Comparison of ENCODE assay signal across 23 cellular contexts in the genomic region with DNA sequence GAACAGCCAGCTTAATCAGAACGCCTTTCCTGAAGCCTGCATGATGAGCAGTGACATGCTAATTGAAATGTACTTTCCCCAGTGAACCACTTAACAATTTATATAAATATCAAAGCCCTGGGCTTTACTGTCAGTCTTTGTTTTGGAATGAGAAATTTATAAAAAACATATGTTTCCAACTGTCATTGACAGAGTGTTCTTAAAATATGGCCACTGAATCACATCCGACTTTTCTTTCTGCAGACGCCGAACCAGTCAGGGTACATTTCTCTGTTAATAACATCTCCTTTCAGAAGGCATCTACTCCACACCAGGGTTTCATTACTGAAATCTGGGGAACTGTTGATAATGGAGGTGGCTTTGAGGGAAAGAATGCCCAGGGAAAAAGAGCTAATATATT.
"Had no signal": no experiment of that assay in that cellular context is flagged by ENCODE, and none has a peak within 500 bp of the region (broad histone marks: within the 10 kb centered on the region; RNA-seq: fewer than 3 reads in every experiment).

No MANE protein-coding gene starts in this region.

- H3K9me3 ChIP-seq: psoas muscle, testis had no signal

- H3K4me2 ChIP-seq: hepatocyte had no signal

- H3K27me3 ChIP-seq: right lobe of liver, testis, tibial nerve had no signal

- H3K27ac ChIP-seq: dorsolateral prefrontal cortex, hepatocyte, psoas muscle, right lobe of liver, testis, tibial nerve had no signal

- FAIRE-seq: endometrium, kidney had no signal

- H2AFZ ChIP-seq: hepatocyte had no signal

- H3K27ac Mint-ChIP-seq: naive thymus-derived CD4-positive, alpha-beta T cell; nephron progenitor cell; stimulated activated naive B cell treated with anti-CD40 and anti-IgM and Interleukin-4, amounts not matched to agents 10 μg/mL and 1 μg/mL and 100 μg/mL, for 72 hours; stimulated activated naive CD8-positive, alpha-beta T cell treated with anti-CD3 and anti-CD28 coated beads, Interleukin-15, amount 100 ng/mL, for 72 hours had no signal

- H3K4me3 Mint-ChIP-seq: naive thymus-derived CD4-positive, alpha-beta T cell; nephron progenitor cell; stimulated activated naive B cell treated with anti-CD40 and anti-IgM and Interleukin-4, amounts not matched to agents 10 μg/mL and 1 μg/mL and 100 μg/mL, for 72 hours; stimulated activated naive CD8-positive, alpha-beta T cell treated with anti-CD3 and anti-CD28 coated beads, Interleukin-15, amount 100 ng/mL, for 72 hours had no signal

- H3K4me1 ChIP-seq: psoas muscle, right lobe of liver, testis, tibial nerve had no signal

- H3K4me1 Mint-ChIP-seq: naive thymus-derived CD4-positive, alpha-beta T cell; stimulated activated naive B cell treated with anti-CD40 and anti-IgM and Interleukin-4, amounts not matched to agents 10 μg/mL and 1 μg/mL and 100 μg/mL, for 72 hours; stimulated activated naive CD8-positive, alpha-beta T cell treated with anti-CD3 and anti-CD28 coated beads, Interleukin-15, amount 100 ng/mL, for 72 hours had no signal

- DNase-seq: cortex of kidney; dorsolateral prefrontal cortex; effector CD8-positive, alpha-beta T cell; foreskin melanocyte; head of caudate nucleus; kidney; left cardiac atrium; left ventricle myocardium superior; mesendoderm; naive thymus-derived CD4-positive, alpha-beta T cell; nephron progenitor cell; psoas muscle; retina; right lobe of liver; stimulated activated CD4-positive, alpha-beta T cell treated with anti-CD3 and anti-CD28 coated beads, Interleukin-2, amount 100 ng/mL, for 24 hours; stimulated activated CD4-positive, alpha-beta T cell treated with anti-CD3 and anti-CD28 coated beads, Interleukin-4, amount 100 ng/mL, for 4 hours; stimulated activated naive B cell treated with anti-CD40 and anti-IgM and Interleukin-4, amounts not matched to agents 10 μg/mL and 1 μg/mL and 100 μg/mL, for 72 hours; stimulated activated naive CD8-positive, alpha-beta T cell treated with anti-CD3 and anti-CD28 coated beads, Interleukin-15, amount 100 ng/mL, for 72 hours; testis had no signal

- H3K36me3 Mint-ChIP-seq: naive thymus-derived CD4-positive, alpha-beta T cell; stimulated activated naive B cell treated with anti-CD40 and anti-IgM and Interleukin-4, amounts not matched to agents 10 μg/mL and 1 μg/mL and 100 μg/mL, for 72 hours had no signal

- H3K79me2 ChIP-seq: hepatocyte had no signal

- ATAC-seq: left cardiac atrium; left ventricle myocardium superior; naive thymus-derived CD4-positive, alpha-beta T cell; psoas muscle; right lobe of liver; stimulated activated naive B cell treated with anti-CD40 and anti-IgM and Interleukin-4, amounts not matched to agents 10 μg/mL and 1 μg/mL and 100 μg/mL, for 72 hours; stimulated activated naive CD8-positive, alpha-beta T cell treated with anti-CD3 and anti-CD28 coated beads, Interleukin-15, amount 100 ng/mL, for 72 hours had no signal

- H3K36me3 ChIP-seq: right lobe of liver, tibial nerve had no signal

- H3K4me3 ChIP-seq: dorsolateral prefrontal cortex, hepatocyte, lung, psoas muscle, right lobe of liver, testis, tibial nerve had no signal
